Comparison of ENCODE assay signal across 21 cellular contexts in the genomic region with DNA sequence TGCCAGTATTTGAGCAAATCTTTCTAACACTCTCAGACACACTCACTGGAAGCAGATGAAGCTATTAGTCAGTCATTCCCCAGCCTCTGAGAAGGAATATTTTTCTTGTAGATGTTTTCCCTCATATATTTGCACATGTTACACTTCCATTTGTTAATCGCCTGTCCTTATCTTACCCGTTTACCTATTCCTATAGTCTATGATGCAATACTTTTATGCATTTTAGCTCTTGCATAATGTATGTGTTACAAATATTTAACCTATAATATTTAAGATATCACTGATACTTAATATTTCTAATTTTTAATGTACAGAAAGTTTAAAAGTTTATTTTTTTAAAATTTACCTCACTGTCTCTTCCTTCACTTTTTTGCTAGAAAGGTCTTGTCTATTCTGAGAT.
DNase-seq lines count a peak whose midpoint lies in the region; ATAC-seq, FAIRE-seq and TF ChIP-seq lines count a peak whose summit lies in the region.
"Had no signal": no experiment of that assay in that cellular context is flagged by ENCODE, and none has a peak within 500 bp of the region (broad histone marks: within the 10 kb centered on the region; RNA-seq: fewer than 3 reads in every experiment).

No MANE protein-coding gene starts in this region.

- intact Hi-C loops in IMR-90 (cut with micrococcal nuclease) = no loop called here

- no peak for DNase-seq in A549 (ENCODE audit: low read depth in 1 of 2, low spot score in 1 of 2)
- DNase-seq in IMR-90 = no peak
- DNase-seq in H1 (ENCODE audit: low read depth in 1 of 2, low spot score in 2 of 2) = no peak
- DNase-seq in activated CD4-positive, CD25-positive, alpha-beta regulatory T cell treated with anti-CD3 and anti-CD28 coated beads, Interleukin-2, amount 50 U/mL, for 72 hours = no peak
- no peak for DNase-seq in H54 (ENCODE audit: insufficient read length, low spot score)
- no peak for DNase-seq in NCI-H446 (lab: John Stamatoyannopoulos, UW)
- DNase-seq: 8988T; AML-193; BE2C; CD4-positive, alpha-beta T cell; CD8-positive, alpha-beta memory T cell; DMS 273 treated with DMSO at 0.1 percent for 48 hours; DMS79; GDM1; HFFc6 had no signal

- no peaks in the 10 kb centered on the region for H3K79me2 ChIP-seq in H1 (ENCODE audit: control insufficient read depth in 1 of 2, insufficient read depth in 2 of 2, low read length in 2 of 2)

- no peak for ATAC-seq in A549
- no peak for ATAC-seq in IMR-90 (ENCODE audit: low read depth)
- ATAC-seq: GM12878 had no signal

- H4K91ac ChIP-seq in IMR-90 (ENCODE audit: insufficient read depth, low read depth, low read length) (no peak overlapping the region), H1 (replicated peaks; ENCODE audit: insufficient read length, low read length) (no peak overlapping the region)

- no TSS peak for BruUV-seq in IMR-90 (replicated peaks; lab: Mats Ljungman, UMichigan)

- H2AK9ac ChIP-seq in IMR-90 (replicated peaks; ENCODE audit: low read depth, low read length, poor library complexity) = no peak overlapping the region

- H4K5ac ChIP-seq in IMR-90 (ENCODE audit: low read depth, low read length) (no peak overlapping the region), H1 (ENCODE audit: insufficient read length, low read depth, low read length) (no peak overlapping the region)

- FAIRE-seq in A549 (lab: Jason Lieb, UNC) (peak; percentile 61), H1 (lab: Jason Lieb, UNC) (no peak), H54 (lab: Jason Lieb, UNC) (no peak)
- FAIRE-seq: D721Med, GM12878, GM19239 had no signal

- H4K8ac ChIP-seq in IMR-90 (ENCODE audit: low read depth in 2 of 2, low read length in 2 of 2) (no peak overlapping the region), H1 (ENCODE audit: extremely low read depth, insufficient read depth, low read length) (no peak overlapping the region)

- H2AK5ac ChIP-seq in IMR-90 (ENCODE audit: low read depth, low read length) (no peak overlapping the region), H1 (ENCODE audit: low read depth, low read length) (no peak overlapping the region)

- no peak overlapping the region for H2BK20ac ChIP-seq in IMR-90 (ENCODE audit: low read depth, low read length)
- H2BK20ac ChIP-seq in H1 (ENCODE audit: low read length) = no peak overlapping the region

- H2AFZ ChIP-seq in IMR-90 (replicated peaks; ENCODE audit: low read length, poor library complexity) (no peak overlapping the region), H1 (ENCODE audit: low read length) (no peak overlapping the region)
- H2AFZ ChIP-seq: GM23248 had no signal

- no peak overlapping the region for H3K56ac ChIP-seq in IMR-90 (ENCODE audit: extremely low read depth, insufficient read depth, low read length)
- no peak overlapping the region for H3K56ac ChIP-seq in H1 (replicated peaks; ENCODE audit: insufficient read length, low read depth, low read length)

- H3K4me3 ChIP-seq in A549 (no peak overlapping the region), IMR-90 (ENCODE audit: insufficient read depth, low read depth, low read length) (no peak overlapping the region), H1 (ENCODE audit: extremely low read depth in 1 of 4, insufficient read depth in 2 of 4, low read depth in 3 of 4, low read length in 4 of 4) (no peak overlapping the region)
- H3K4me3 ChIP-seq: BLaER1 treated with 17β-estradiol and CSF1 and Interleukin-3, amounts not matched to agents 10 nM and 100 nM; GM12878; GM23248; HAP-1 had no signal

- no peak overlapping the region for H3K4ac ChIP-seq in IMR-90 (ENCODE audit: low read depth, low read length)
- no peak overlapping the region for H3K4ac ChIP-seq in H1 (replicated peaks; ENCODE audit: insufficient read length, low read depth, low read length)

- H3K23ac ChIP-seq in IMR-90 (ENCODE audit: low read depth, low read length) = no peak overlapping the region
- no peak overlapping the region for H3K23ac ChIP-seq in H1 (ENCODE audit: insufficient read length)

- TF ChIP-seq CTCF in A549 (IDR thresholded peaks at IDR 0.05) = no peak
- no peak for TF ChIP-seq CTCF in IMR-90 (conservative IDR thresholded peaks at IDR 0.05; ENCODE audit: low read depth, low read length)
- no peak for TF ChIP-seq CTCF in H1 (IDR thresholded peaks at IDR 0.05; ENCODE audit: control extremely low read depth in 1 of 3, insufficient read depth in 1 of 3, low read depth in 1 of 3, low read length in 3 of 3)

- H3K14ac ChIP-seq in IMR-90 (replicated peaks; ENCODE audit: low read depth, low read length) (no peak overlapping the region), H1 (ENCODE audit: insufficient read length) (no peak overlapping the region)

- in situ Hi-C loops in IMR-90 (cut with MboI; ENCODE audit: low sequenced_read_pairs) = no loop called here

- no peak overlapping the region for H2BK15ac ChIP-seq in IMR-90 (ENCODE audit: low read depth, low read length)
- H2BK15ac ChIP-seq in H1 (ENCODE audit: low read length) = no peak overlapping the region

- no peak overlapping the region for H2BK12ac ChIP-seq in H1 (ENCODE audit: low read depth, low read length)

- no peaks in the 10 kb centered on the region for H3K27me3 ChIP-seq in IMR-90 (ENCODE audit: control insufficient read depth, insufficient read depth, low read length)
- no peaks in the 10 kb centered on the region for H3K27me3 ChIP-seq in H1 (replicated peaks in 1 of 4; ENCODE audit: control insufficient read depth in 3 of 4, extremely low read depth in 1 of 4, insufficient read depth in 3 of 4, low read length in 3 of 4)
- H3K27me3 ChIP-seq: BE2C; BLaER1 treated with 17β-estradiol and CSF1 and Interleukin-3, amounts not matched to agents 10 nM and 100 nM had no signal

- H3K27ac ChIP-seq in A549 (no peak overlapping the region), IMR-90 (ENCODE audit: insufficient read depth, low read length) (no peak overlapping the region), H1 (ENCODE audit: low read depth, low read length) (no peak overlapping the region)
- H3K27ac ChIP-seq: BLaER1 treated with 17β-estradiol and CSF1 and Interleukin-3, amounts not matched to agents 10 nM and 100 nM; GM23248 had no signal

- no peak for TF ChIP-seq POLR2A in A549 (IDR thresholded peaks at IDR 0.05; ENCODE audit: low read length)
- TF ChIP-seq POLR2A in IMR-90 (IDR thresholded peaks at IDR 0.05; ENCODE audit: low read depth, low read length) = no peak
- no peak for TF ChIP-seq POLR2A in H1 (IDR thresholded peaks at IDR 0.05; ENCODE audit: control extremely low read depth in 1 of 2, low read depth in 2 of 2, low read length in 2 of 2)
- no peak for TF ChIP-seq POLR2A in H54 (IDR thresholded peaks at IDR 0.05; ENCODE audit: low read depth, low read length)

- H3K36me3 ChIP-seq in IMR-90 (ENCODE audit: control insufficient read depth, insufficient read depth, low read length) (no peaks in the 10 kb centered on the region), H1 (ENCODE audit: control insufficient read depth in 2 of 4, insufficient read depth in 4 of 4, low read length in 3 of 4) (no peaks in the 10 kb centered on the region)
- H3K36me3 ChIP-seq: BE2C; BLaER1 treated with 17β-estradiol and CSF1 and Interleukin-3, amounts not matched to agents 10 nM and 100 nM; HAP-1 had no signal

- POLR2A ChIA-PET in A549 (lab: Yijun Ruan, JAX) = no interaction called here
- POLR2A ChIA-PET in IMR-90 (lab: Charles Lee; ENCODE audit: unreplicated experiment) = no interaction called here
- POLR2A ChIA-PET in H1 (lab: Charles Lee; ENCODE audit: partially characterized antibody) = no interaction called here

- TF ChIP-seq RAD21 in A549 (conservative IDR thresholded peaks at IDR 0.05 in 1 of 2, IDR thresholded peaks at IDR 0.05 in 1 of 2) (no peak), IMR-90 (IDR thresholded peaks at IDR 0.05; ENCODE audit: low read length) (no peak), H1 (IDR thresholded peaks at IDR 0.05 in 1 of 2, conservative IDR thresholded peaks at IDR 0.05 in 1 of 2; ENCODE audit: low read depth in 2 of 2, low read length in 2 of 2) (no peak)

- H3K9ac ChIP-seq in IMR-90 (ENCODE audit: low read depth, low read length) = no peak overlapping the region
- no peak overlapping the region for H3K9ac ChIP-seq in H1 (replicated peaks in 1 of 4; ENCODE audit: extremely low read depth in 1 of 4, low read depth in 3 of 4, low read length in 3 of 4)
- H3K9ac ChIP-seq: BLaER1 treated with 17β-estradiol and CSF1 and Interleukin-3, amounts not matched to agents 10 nM and 100 nM; GM23248 had no signal

- no peak overlapping the region for H3K18ac ChIP-seq in IMR-90 (ENCODE audit: low read depth, low read length)
- H3K18ac ChIP-seq in H1 (ENCODE audit: extremely low read depth, low read length) = no peak overlapping the region

- no peaks in the 10 kb centered on the region for H3K4me1 ChIP-seq in A549
- no peaks in the 10 kb centered on the region for H3K4me1 ChIP-seq in IMR-90 (ENCODE audit: control insufficient read depth, insufficient read depth, low read length)
- no peaks in the 10 kb centered on the region for H3K4me1 ChIP-seq in H1 (replicated peaks in 1 of 4; ENCODE audit: control insufficient read depth in 3 of 4, insufficient read depth in 4 of 4, low read length in 3 of 4)
- H3K4me1 ChIP-seq: BE2C; BLaER1 treated with 17β-estradiol and CSF1 and Interleukin-3, amounts not matched to agents 10 nM and 100 nM; HAP-1 had no signal

- H4K20me1 ChIP-seq in IMR-90 (ENCODE audit: insufficient read depth, low read length) (no peaks in the 10 kb centered on the region), H1 (replicated peaks in 1 of 2; ENCODE audit: control insufficient read depth in 1 of 2, insufficient read depth in 2 of 2, low read length in 2 of 2) (no peaks in the 10 kb centered on the region)
- H4K20me1 ChIP-seq: BLaER1 treated with 17β-estradiol and CSF1 and Interleukin-3, amounts not matched to agents 10 nM and 100 nM had no signal

- no peak overlapping the region for H2BK120ac ChIP-seq in IMR-90 (ENCODE audit: low read depth, low read length)
- no peak overlapping the region for H2BK120ac ChIP-seq in H1 (replicated peaks; ENCODE audit: low read depth, low read length)

- H3K79me1 ChIP-seq in IMR-90 (ENCODE audit: low read depth in 1 of 2, low read length in 2 of 2) (no peaks in the 10 kb centered on the region), H1 (ENCODE audit: low read depth, low read length) (no peaks in the 10 kb centered on the region)

- 38% methylated on average over 2 of the region's 2 CpGs for WGBS in A549 (ENCODE audit: missing lambda C conversion rate)
- no CpG with 5 or more reads among the region's 2 CpGs for WGBS in IMR-90 (ENCODE audit: extremely low coverage in 2 of 2, insufficient read length in 1 of 2), 2 experiments
- 91% methylated on average over 2 of the region's 2 CpGs; no CpG with 5 or more reads in 1 of the 2 experiments for WGBS in H1 (ENCODE audit: extremely low coverage in 1 of 2, insufficient coverage in 1 of 2, insufficient read length in 1 of 2, insufficient replicate concordance in 2 of 2, low coverage in 1 of 2, low lambda C conversion rate in 2 of 2, missing lambda C conversion rate in 1 of 2), 2 experiments

- no peaks in the 10 kb centered on the region for H3K23me2 ChIP-seq in H1 (ENCODE audit: low read depth, low read length)

- H2BK5ac ChIP-seq in IMR-90 (ENCODE audit: low read depth, low read length, poor library complexity, severe bottlenecking) (no peak overlapping the region), H1 (ENCODE audit: low read depth, low read length) (no peak overlapping the region)

- H3K4me2 ChIP-seq in A549 = no peak overlapping the region
- H3K4me2 ChIP-seq in IMR-90 (ENCODE audit: low read depth, low read length) = no peak overlapping the region
- no peak overlapping the region for H3K4me2 ChIP-seq in H1 (ENCODE audit: insufficient read depth in 1 of 2, low read depth in 2 of 2, low read length in 2 of 2)
- H3K4me2 ChIP-seq: BLaER1 treated with 17β-estradiol and CSF1 and Interleukin-3, amounts not matched to agents 10 nM and 100 nM had no signal

- CTCF ChIA-PET in A549 (lab: Yijun Ruan, JAX) = no interaction called here
- CTCF ChIA-PET in IMR-90 (lab: Yijun Ruan, JAX) = no interaction called here
- CTCF ChIA-PET in H1 (lab: Charles Lee; ENCODE audit: partially characterized antibody) = interaction anchor here (2.2 to 3.1 kb wide), 2 partner anchors 10 to 17 kb away, joined by 5 to 20 read pairs; no protein-coding TSS in a partner anchor

- no peaks in the 10 kb centered on the region for H3K9me3 ChIP-seq in A549
- no peaks in the 10 kb centered on the region for H3K9me3 ChIP-seq in IMR-90 (ENCODE audit: control insufficient read depth, insufficient read depth, low read length)
- H3K9me3 ChIP-seq in H1 (ENCODE audit: insufficient read depth in 2 of 2, low read depth in 1 of 2, low read length in 1 of 2) = no peaks in the 10 kb centered on the region
- H3K9me3 ChIP-seq: BE2C; BLaER1 treated with 17β-estradiol and CSF1 and Interleukin-3, amounts not matched to agents 10 nM and 100 nM; HAP-1 had no signal

- dilution Hi-C loops in IMR-90 (cut with HindIII; ENCODE audit: low sequenced_read_pairs, unreplicated experiment) = no loop called here

- TF ChIP-seq EP300 in A549 (IDR thresholded peaks at IDR 0.05) = no peak
- TF ChIP-seq EP300 in H1 (IDR thresholded peaks at IDR 0.05; ENCODE audit: borderline replicate concordance in 1 of 2, low read depth in 2 of 2, low read length in 2 of 2) = no peak

- no peaks in the 10 kb centered on the region for H3K9me1 ChIP-seq in IMR-90 (ENCODE audit: insufficient read depth, low read length)

Comparison
In these comparisons a context has a peak if more than half of its experiments do, and no peak if none do; other contexts are left out.
1. Of the 18 proteins assayed by ChIP-seq in both H1 and A549: peak only in H1: CEBPB; only in A549: none; in both: none; in neither: 17.